Comparison of ENCODE assay signal across 8 cellular contexts in genomic region chr15:79311901-79312553, GRCh38. TPM values are rescaled to one million over a fixed set of nuclear protein-coding genes. Genes with fewer than 3 reads are reported as not detected.
DNase-seq lines count a peak whose midpoint lies in the region; FAIRE-seq and TF ChIP-seq lines count a peak whose summit lies in the region.

No MANE protein-coding gene starts in this region.

- POLR2A ChIA-PET in H1 (lab: Charles Lee; ENCODE audit: partially characterized antibody), result interaction anchor here (1.5 kb wide), 1 partner anchor 107 kb away, joined by 5 read pairs; no protein-coding TSS in a partner anchor

- H2AK5ac ChIP-seq in H1 (ENCODE audit: low read depth, low read length), result peak overlapping the region; percentile 16; the same call in 1 of the 2 replicates

- peaks cover 0 to 2% of the 10 kb centered on the region in 2 experiments for H4K20me1 ChIP-seq in H1 (replicated peaks in 1 of 2; ENCODE audit: control insufficient read depth in 1 of 2, insufficient read depth in 2 of 2, low read length in 2 of 2)
- H4K20me1 ChIP-seq in osteoblast (ENCODE audit: insufficient read depth, low read length), result peaks cover 37% of the 10 kb centered on the region

- H3K79me1 ChIP-seq in H1 (ENCODE audit: low read depth, low read length), result peaks cover 3% of the 10 kb centered on the region; the same call in 1 of the 2 replicates

- DNase-seq in GM06990 (ENCODE audit: extremely low read depth, insufficient read length) (peak; percentile 25), NT2/D1 (ENCODE audit: low read depth, low spot score) (no peak), H1 (ENCODE audit: low read depth in 1 of 2, low spot score in 2 of 2) (no peak), osteoblast (ENCODE audit: insufficient read length, low spot score, missing footprints) (peak; percentile 80), T1000 (lab: John Stamatoyannopoulos, UW) (no peak), NCI-H526 (lab: John Stamatoyannopoulos, UW) (no peak), pons (ENCODE audit: low spot score) (no peak)
- DNase-seq in stimulated activated naive CD4-positive, alpha-beta T cell (lab: John Stamatoyannopoulos, UW), result no peak

- H2BK12ac ChIP-seq in H1 (ENCODE audit: low read depth, low read length), result no peak overlapping the region

- FAIRE-seq in H1 (lab: Jason Lieb, UNC), result no peak

- TF ChIP-seq CTCF in GM06990 (IDR thresholded peaks at IDR 0.05; ENCODE audit: insufficient read depth, low read length, poor library complexity, severe bottlenecking), result no peak
- TF ChIP-seq CTCF in H1 (IDR thresholded peaks at IDR 0.05; ENCODE audit: control extremely low read depth in 1 of 3, insufficient read depth in 1 of 3, low read depth in 1 of 3, low read length in 3 of 3), result no peak
- TF ChIP-seq CTCF in osteoblast (IDR thresholded peaks at IDR 0.05; ENCODE audit: extremely low read depth, low read depth, low read length), result no peak

- H3K23me2 ChIP-seq in H1 (ENCODE audit: low read depth, low read length), result peaks cover 14% of the 10 kb centered on the region; the same call in 1 of the 2 replicates

- H3K27me3 ChIP-seq in GM06990 (replicated peaks; ENCODE audit: control insufficient read depth, insufficient read depth, low read length), result no peaks in the 10 kb centered on the region
- H3K27me3 ChIP-seq in NT2/D1 (ENCODE audit: insufficient read depth, insufficient read length), result peaks cover 30% of the 10 kb centered on the region
- H3K27me3 ChIP-seq in H1 (replicated peaks in 1 of 4; ENCODE audit: control insufficient read depth in 3 of 4, extremely low read depth in 1 of 4, insufficient read depth in 3 of 4, low read length in 3 of 4), result peaks cover 0 to 7% (median 2%) of the 10 kb centered on the region in 4 experiments; a peak in 3 of 7 replicates
- peaks cover 25% of the 10 kb centered on the region for H3K27me3 ChIP-seq in osteoblast (ENCODE audit: insufficient read depth, low read length)

- no peak overlapping the region for H4K91ac ChIP-seq in H1 (replicated peaks; ENCODE audit: insufficient read length, low read length)

- H3K27ac ChIP-seq in H1 (ENCODE audit: low read depth, low read length) (no peak overlapping the region), osteoblast (ENCODE audit: low read depth, low read length) (peak overlapping the region; percentile 14)

- H2AFZ ChIP-seq in H1 (ENCODE audit: low read length) (no peak overlapping the region), osteoblast (ENCODE audit: low read length) (peak overlapping the region; percentile 94)

- H4K5ac ChIP-seq in H1 (ENCODE audit: insufficient read length, low read depth, low read length), result no peak overlapping the region

- H2BK120ac ChIP-seq in H1 (replicated peaks; ENCODE audit: low read depth, low read length), result no peak overlapping the region

- peak overlapping the region; percentile 99 for H3K9ac ChIP-seq in NT2/D1 (ENCODE audit: insufficient read length, low read depth)
- peak overlapping the region in 3 of 4 experiments; percentile 3 to 72 (median 67); a peak in 5 of 7 replicates for H3K9ac ChIP-seq in H1 (replicated peaks in 1 of 4; ENCODE audit: extremely low read depth in 1 of 4, low read depth in 3 of 4, low read length in 3 of 4)

- H3K79me2 ChIP-seq in H1 (ENCODE audit: control insufficient read depth in 1 of 2, insufficient read depth in 2 of 2, low read length in 2 of 2) (peaks cover 0 to 18% of the 10 kb centered on the region in 2 experiments; a peak in 2 of 4 replicates), osteoblast (ENCODE audit: insufficient read depth, low read length) (peaks cover 59% of the 10 kb centered on the region)

- H2BK5ac ChIP-seq in H1 (ENCODE audit: low read depth, low read length), result no peak overlapping the region

- WGBS in H1 (ENCODE audit: extremely low coverage in 1 of 2, insufficient coverage in 1 of 2, insufficient read length in 1 of 2, insufficient replicate concordance in 2 of 2, low coverage in 1 of 2, low lambda C conversion rate in 2 of 2, missing lambda C conversion rate in 1 of 2), 2 experiments, result 77% methylated on average over 8 of the region's 8 CpGs; no CpG with 5 or more reads in 1 of the 2 experiments

- H3K4me2 ChIP-seq in H1 (ENCODE audit: insufficient read depth in 1 of 2, low read depth in 2 of 2, low read length in 2 of 2) (peak overlapping the region; percentile 77 to 84), osteoblast (ENCODE audit: insufficient read depth, low read length) (peak overlapping the region; percentile 96)

- H3K4me1 ChIP-seq in NT2/D1 (ENCODE audit: insufficient read depth, insufficient read length) (peaks cover 3% of the 10 kb centered on the region), H1 (replicated peaks in 1 of 4; ENCODE audit: control insufficient read depth in 3 of 4, insufficient read depth in 4 of 4, low read length in 3 of 4) (peaks cover 0 to 11% (median 5%) of the 10 kb centered on the region in 4 experiments; a peak in 4 of 7 replicates), osteoblast (ENCODE audit: insufficient read depth, low read length) (peaks cover 12% of the 10 kb centered on the region)

- no peak overlapping the region for H2BK15ac ChIP-seq in H1 (ENCODE audit: low read length)

- CTCF ChIA-PET in H1 (lab: Charles Lee; ENCODE audit: partially characterized antibody), result interaction anchor here (1.2 to 1.4 kb wide), 4 partner anchors 10 to 284 kb away, joined by 3 to 4 read pairs (median 4); no protein-coding TSS in a partner anchor

- H3K36me3 ChIP-seq in GM06990 (ENCODE audit: control insufficient read depth, insufficient read depth, low read length) (peaks cover 20% of the 10 kb centered on the region), NT2/D1 (ENCODE audit: insufficient read depth, insufficient read length, low read length) (peaks cover 44% of the 10 kb centered on the region), H1 (ENCODE audit: control insufficient read depth in 2 of 4, insufficient read depth in 4 of 4, low read length in 3 of 4) (peaks cover 19 to 33% (median 33%) of the 10 kb centered on the region in 4 experiments), osteoblast (ENCODE audit: insufficient read depth, low read length) (peaks cover 38% of the 10 kb centered on the region)

- no peaks in the 10 kb centered on the region for H3K9me3 ChIP-seq in NT2/D1 (ENCODE audit: insufficient read depth, low read length)
- no peaks in the 10 kb centered on the region for H3K9me3 ChIP-seq in H1 (ENCODE audit: insufficient read depth in 2 of 2, low read depth in 1 of 2, low read length in 1 of 2)
- no peaks in the 10 kb centered on the region for H3K9me3 ChIP-seq in osteoblast (ENCODE audit: low read depth, low read length)

- H4K8ac ChIP-seq in H1 (ENCODE audit: extremely low read depth, insufficient read depth, low read length), result no peak overlapping the region

- H3K14ac ChIP-seq in H1 (ENCODE audit: insufficient read length), result no peak overlapping the region

- no peak overlapping the region for H2BK20ac ChIP-seq in H1 (ENCODE audit: low read length)

- TF ChIP-seq POLR2A in H1 (IDR thresholded peaks at IDR 0.05; ENCODE audit: control extremely low read depth in 1 of 2, low read depth in 2 of 2, low read length in 2 of 2), result no peak

- H3K4me3 ChIP-seq in GM06990 (replicated peaks; ENCODE audit: low read depth, low read length) (peak overlapping the region; percentile 97), NT2/D1 (ENCODE audit: insufficient read length, low read depth) (peak overlapping the region; percentile 97), H1 (ENCODE audit: extremely low read depth in 1 of 4, insufficient read depth in 2 of 4, low read depth in 3 of 4, low read length in 4 of 4) (peak overlapping the region; percentile 74 to 88 (median 80)), osteoblast (ENCODE audit: insufficient read depth, low read length) (peak overlapping the region; percentile 97)

- H3K4ac ChIP-seq in H1 (replicated peaks; ENCODE audit: insufficient read length, low read depth, low read length), result no peak overlapping the region

- no peak overlapping the region for H3K56ac ChIP-seq in H1 (replicated peaks; ENCODE audit: insufficient read length, low read depth, low read length)

- no peak overlapping the region for H3K23ac ChIP-seq in H1 (ENCODE audit: insufficient read length)

- no peak overlapping the region for H3K18ac ChIP-seq in H1 (ENCODE audit: extremely low read depth, low read length)

- TF ChIP-seq RAD21 in H1 (IDR thresholded peaks at IDR 0.05 in 1 of 2, conservative IDR thresholded peaks at IDR 0.05 in 1 of 2; ENCODE audit: low read depth in 2 of 2, low read length in 2 of 2), result no peak

- TF ChIP-seq EP300 in H1 (IDR thresholded peaks at IDR 0.05; ENCODE audit: borderline replicate concordance in 1 of 2, low read depth in 2 of 2, low read length in 2 of 2), result no peak

TF ChIP-seq in H1, 55 proteins besides CTCF, POLR2A, EP300 and RAD21 (continues in another document):
- TF ChIP-seq MAFK (IDR thresholded peaks at IDR 0.05; ENCODE audit: low read depth, low read length) (no peak), RNF2 (IDR thresholded peaks at IDR 0.05; ENCODE audit: borderline replicate concordance, low read depth, low read length, missing control alignments, poor library complexity, severe bottlenecking) (no peak), BACH1 (IDR thresholded peaks at IDR 0.05; ENCODE audit: low read length) (no peak)

RNA-seq across cellular contexts. Expression of gene TMED3, which starts 1.1 kb away (rescaled TPM):
- 50.2 and 51.6 TPM in 2 replicates for total RNA-seq in H1 (2021; fragmentation: NEBNext Ultra II Directional; extraction: Animal tissue kit (Norgen Biotek cat#: 25700))
- 109 and 110 TPM in 2 replicates for polyA plus RNA-seq in H1 (2011; rRNA removed)
- polyA plus RNA-seq in H1 (2011; cell fraction: cytosol; rRNA removed), result 97.1 TPM
- 67.0 TPM for polyA plus RNA-seq in H1 (2011; cell fraction: nucleus; rRNA removed)
- 51.8 to 68.7 TPM (median 63.2 TPM) in 4 replicates for polyA plus RNA-seq in H1 (2012, experiment 1 of 2)
- 99.1 TPM for polyA plus RNA-seq in H1 (2012, experiment 2 of 2)
- 46.2 TPM for polyA plus RNA-seq in H1 (2013, experiment 1 of 2)
- polyA plus RNA-seq in H1 (2013, experiment 2 of 2), result 55.9 TPM
- polyA minus RNA-seq in H1 (2011; rRNA and poly(A)+ RNA removed), result 60.0 and 63.1 TPM in 2 replicates
- 33.5 TPM for polyA minus RNA-seq in H1 (2011; cell fraction: cytosol; rRNA and poly(A)+ RNA removed)
- polyA minus RNA-seq in H1 (2011; cell fraction: nucleus; rRNA and poly(A)+ RNA removed), result 38.9 TPM
- 154 and 161 TPM in 2 replicates for total RNA-seq in osteoblast

RNA-seq across cellular contexts. Expression of gene ANKRD34C, which starts 29.5 kb away (rescaled TPM):
- total RNA-seq in H1 (2021; fragmentation: NEBNext Ultra II Directional; extraction: Animal tissue kit (Norgen Biotek cat#: 25700)), result not detected in 2 replicates
- 0.02 TPM in 1 of 2 replicates, not detected in the other for polyA plus RNA-seq in H1 (2011; rRNA removed)
- not detected for polyA plus RNA-seq in H1 (2011; cell fraction: cytosol; rRNA removed)
- polyA plus RNA-seq in H1 (2011; cell fraction: nucleus; rRNA removed), result not detected
- polyA plus RNA-seq in H1 (2012, experiment 1 of 2), result not detected in 4 replicates
- polyA plus RNA-seq in H1 (2012, experiment 2 of 2), result not detected
- polyA plus RNA-seq in H1 (2013, experiment 1 of 2), result not detected
- polyA plus RNA-seq in H1 (2013, experiment 2 of 2), result 0.02 TPM
- not detected in 2 replicates for polyA minus RNA-seq in H1 (2011; rRNA and poly(A)+ RNA removed)
- polyA minus RNA-seq in H1 (2011; cell fraction: cytosol; rRNA and poly(A)+ RNA removed), result not detected
- polyA minus RNA-seq in H1 (2011; cell fraction: nucleus; rRNA and poly(A)+ RNA removed), result not detected
- total RNA-seq in osteoblast, result not detected in 2 replicates

Comparison
In these comparisons a context has a peak if more than half of its experiments do, and no peak if none do; other contexts are left out.
1. DNase-seq: peak in GM06990 (single experiment) and osteoblast (single experiment); none in NT2/D1 (single experiment), H1 (0 of 2), T1000 (single experiment), NCI-H526 (0 of 2), pons (single experiment) and stimulated activated naive CD4-positive, alpha-beta T cell (0 of 6).
2. Peak in every context shown above with its lines, with median percentiles within 50 percentile points of each other: H3K4me3 ChIP-seq.